8 cellular contexts compared by ENCODE assay signal in the genomic region with DNA sequence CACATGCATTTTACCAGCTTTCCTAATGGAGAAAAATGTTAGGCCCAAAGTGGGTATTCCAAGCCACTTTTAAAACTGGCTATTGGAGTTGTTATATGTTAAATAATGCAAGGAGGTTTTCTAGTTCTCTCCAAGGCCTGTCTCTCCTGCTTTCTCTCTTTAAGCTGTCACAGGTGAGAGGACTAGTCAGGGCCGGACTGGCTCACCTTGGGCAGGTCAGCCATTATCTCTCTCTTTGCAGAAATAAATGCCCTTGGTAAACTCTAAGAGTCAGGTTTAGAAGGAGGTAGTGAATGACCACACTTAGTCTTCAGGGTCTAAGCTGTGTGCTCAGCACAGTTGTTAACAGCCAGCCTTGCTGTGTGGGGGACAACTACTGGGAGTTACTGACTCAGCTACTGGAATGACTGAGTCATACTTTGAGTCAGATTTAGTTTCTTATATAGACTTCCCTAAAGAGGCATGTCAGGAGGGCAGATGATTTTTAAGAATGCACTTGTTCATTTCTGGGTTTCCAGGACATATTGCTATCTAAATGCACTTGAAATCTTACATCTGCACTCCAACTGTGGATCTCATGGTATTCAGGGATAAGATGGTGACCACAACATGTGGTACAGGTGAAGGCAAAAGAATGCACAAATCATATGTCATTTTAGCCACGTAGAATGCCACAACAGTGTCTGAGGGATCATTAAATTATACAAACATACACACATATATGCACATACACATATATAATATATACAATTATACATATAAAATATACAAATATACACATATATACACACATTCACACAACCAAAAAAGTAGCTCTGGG.
A peak's percentile ranks its signal among the peaks of the same experiment; 100 is the strongest.
DNase-seq lines count a peak whose midpoint lies in the region; ATAC-seq and TF ChIP-seq lines count a peak whose summit lies in the region.

No MANE protein-coding gene starts in this region.

- H3K4me3 ChIP-seq in AG04449 (ENCODE audit: low read depth, low read length), result no peak overlapping the region

- no peaks in the 10 kb centered on the region for H3K27me3 ChIP-seq in foreskin keratinocyte

- TF ChIP-seq CTCF in AG04449 (IDR thresholded peaks at IDR 0.05; ENCODE audit: insufficient read depth, low read length, missing control alignments) (no peak), foreskin keratinocyte (conservative IDR thresholded peaks at IDR 0.05) (no peak)

- POLR2A ChIA-PET in AG04449 (lab: Yijun Ruan, JAX), result no interaction called here

- DNase-seq in AG04449 (ENCODE audit: low read depth, low spot score) (peak; percentile 77), foreskin keratinocyte (peak; percentile 68 to 88), NCI-H128 (lab: John Stamatoyannopoulos, UW; ENCODE audit: unreplicated experiment) (no peak), DMS153 (lab: John Stamatoyannopoulos, UW) (no peak)
- peak; percentile 7 to 39 for DNase-seq in stimulated activated CD8-positive, alpha-beta memory T cell treated with anti-CD3 and anti-CD28 coated beads, Interleukin-7, amount 100 ng/mL, for 48 hours (ENCODE audit: extremely low read depth in 1 of 2, low read depth in 1 of 2)

- CTCF ChIA-PET in AG04449 (lab: Yijun Ruan, JAX), result interaction anchor here (1.8 kb wide), 1 partner anchor 12 kb away, joined by 5 read pairs; no protein-coding TSS in a partner anchor

- peak overlapping the region; percentile 2 for H3K27ac ChIP-seq in foreskin keratinocyte

- H3K4me1 ChIP-seq in foreskin keratinocyte, result peaks cover 13% of the 10 kb centered on the region

- peak; percentile 99 for ATAC-seq in GM19023 (IDR thresholded peaks at IDR 0.05; ENCODE audit: unreplicated experiment)
- peak; percentile 96 for ATAC-seq in HG03095 (IDR thresholded peaks at IDR 0.05; ENCODE audit: unreplicated experiment)
- ATAC-seq in SK-N-SH treated with all-trans-retinoic acid at 6 μM for 48 hours, result peak; percentile 99
- peak; percentile 100 for ATAC-seq in foreskin keratinocyte

TF ChIP-seq in SK-N-SH treated with all-trans-retinoic acid at 6 μM for 48 hours, 23 proteins besides CTCF, POLR2A, EP300 and RAD21:
- no peak for TF ChIP-seq OSR1 (CRISPR knock-in tag; IDR thresholded peaks at IDR 0.05)
- TF ChIP-seq ZNF565 (CRISPR knock-in tag; conservative IDR thresholded peaks at IDR 0.05; ENCODE audit: low read depth), result no peak
- no peak for TF ChIP-seq SNAI2 (CRISPR knock-in tag; IDR thresholded peaks at IDR 0.05)
- TF ChIP-seq GLIS3 (CRISPR knock-in tag; IDR thresholded peaks at IDR 0.05), result no peak

Comparison
In these comparisons a context has a peak if more than half of its experiments do, and no peak if none do; other contexts are left out.
1. DNase-seq: peak in AG04449 (single experiment), foreskin keratinocyte (2 of 2) and stimulated activated CD8-positive, alpha-beta memory T cell treated with anti-CD3 and anti-CD28 coated beads, Interleukin-7, amount 100 ng/mL, for 48 hours (2 of 2); none in NCI-H128 (single experiment) and DMS153 (single experiment).
2. Peak in every context shown above with its lines, with median percentiles within 50 percentile points of each other: ATAC-seq.